34 cellular contexts compared by ENCODE assay signal in the genomic region with DNA sequence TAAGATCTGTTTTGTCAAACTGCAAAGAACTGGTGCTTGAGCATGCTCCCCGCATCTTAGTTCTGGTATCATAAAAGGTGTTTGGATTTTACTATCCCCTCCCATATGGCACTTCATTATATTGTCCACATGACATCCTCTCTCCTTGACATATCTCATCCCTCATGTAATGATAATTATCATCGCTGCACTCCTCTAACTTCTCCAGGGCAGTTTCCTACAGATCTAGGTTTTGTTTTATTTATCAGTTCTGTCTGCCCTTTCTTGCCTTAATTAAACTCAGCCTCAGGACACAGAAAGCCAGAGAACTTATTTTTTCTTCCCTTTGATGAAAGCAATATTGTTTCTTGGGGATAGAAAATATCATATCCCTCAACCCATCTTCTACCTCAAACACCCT.
"Had no signal": no experiment of that assay in that cellular context is flagged by ENCODE, and none has a peak within 500 bp of the region (broad histone marks: within the 10 kb centered on the region; RNA-seq: fewer than 3 reads in every experiment).

No MANE protein-coding gene starts in this region.

- H3K27me3 ChIP-seq: MG63 had no signal

- H3K4me3 ChIP-seq: MG63 had no signal

- H3K9ac ChIP-seq: KMS-11 had no signal

- H3K9me3 ChIP-seq: MG63 had no signal

- H3K27ac ChIP-seq: KMS-11 had no signal

- H3K4me2 ChIP-seq: KMS-11 had no signal

- H3K36me3 ChIP-seq: MG63 had no signal

- DNase-seq: Kasumi-1, MG63, MM.1S, MV-4-11, NCI-H1048, NCI-H1092, NCI-H1092 treated with DMSO at 0.1 percent for 48 hours, NCI-H1105, NCI-H1105 treated with DMSO at 0.1 percent for 48 hours, NCI-H1417, NCI-H1417 treated with DMSO at 0.1 percent for 48 hours, NCI-H1436, NCI-H1436 treated with DMSO at 0.1 percent for 48 hours, NCI-H146, NCI-H1694, NCI-H1694 treated with DMSO at 0.1 percent for 48 hours, NCI-H187, NCI-H187 treated with DMSO at 0.1 percent for 48 hours, NCI-H1930, NCI-H2029, NCI-H2029 treated with DMSO at 0.1 percent for 48 hours, NCI-H2081, NCI-H2081 treated with DMSO at 0.1 percent for 48 hours, NCI-H2107, NCI-H2171, NCI-H2171 treated with DMSO at 0.1 percent for 48 hours, NCI-H2227 treated with DMSO at 0.1 percent for 48 hours, NCI-H226, NCI-H345, NCI-H446, NCI-H446 treated with DMSO at 0.1 percent for 48 hours, NCI-H510A, NCI-H510A treated with DMSO at 0.1 percent for 48 hours had no signal
